In the genomic region with DNA sequence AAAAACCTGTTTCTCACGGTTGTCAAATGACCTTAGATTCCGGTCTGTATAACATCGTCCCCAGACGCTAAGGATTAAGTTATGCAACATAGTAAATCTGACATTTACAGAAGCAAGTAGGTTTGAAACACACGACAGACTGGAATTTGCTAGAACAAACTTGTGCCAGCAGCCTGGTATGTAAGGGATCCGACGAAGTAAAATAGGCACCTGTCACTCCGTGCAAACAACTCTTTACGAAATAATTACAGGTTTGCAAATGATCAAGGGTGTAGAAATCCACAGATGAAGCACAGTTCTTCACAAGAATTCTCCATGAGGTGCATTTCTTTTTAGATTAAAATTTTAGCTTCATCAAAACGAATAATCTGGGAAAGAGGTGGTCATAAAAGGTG, we compare ENCODE assay signal across 8 cellular contexts. TPM values are rescaled to one million over a fixed set of nuclear protein-coding genes. Genes with fewer than 3 reads are reported as not detected.
DNase-seq lines count a peak whose midpoint lies in the region; ATAC-seq and TF ChIP-seq lines count a peak whose summit lies in the region.

No MANE protein-coding gene starts in this region.

- no peaks in the 10 kb centered on the region for H3K27me3 Mint-ChIP-seq in neural progenitor cell (ENCODE audit: insufficient read depth, low read depth)

- no peaks in the 10 kb centered on the region for H3K9me2 ChIP-seq in SK-N-SH

- no peaks in the 10 kb centered on the region for H4K20me1 ChIP-seq in SK-N-SH (ENCODE audit: insufficient read depth)
- no peaks in the 10 kb centered on the region for H4K20me1 ChIP-seq in neural progenitor cell (ENCODE audit: low read depth)

- H3F3A ChIP-seq in SK-N-SH (replicated peaks; ENCODE audit: insufficient read depth) (peaks cover 13% of the 10 kb centered on the region), neural progenitor cell (ENCODE audit: low read depth) (no peaks in the 10 kb centered on the region)

- no peaks in the 10 kb centered on the region; the same call in 1 of the 2 replicates for H3K9me3 ChIP-seq in AG04450 (ENCODE audit: control insufficient read depth, insufficient read depth, low read length)
- no peaks in the 10 kb centered on the region for H3K9me3 ChIP-seq in SK-N-SH
- H3K9me3 ChIP-seq in esophagus (ENCODE audit: control insufficient read depth in 2 of 2, insufficient read depth in 1 of 2, low read depth in 1 of 2, low read length in 1 of 2), result no peaks in the 10 kb centered on the region
- H3K9me3 ChIP-seq in neural progenitor cell (ENCODE audit: low read depth), result no peaks in the 10 kb centered on the region

- H3K9ac ChIP-seq in SK-N-SH (peak overlapping the region; percentile 56), neural progenitor cell (no peak overlapping the region)

- H2AFZ ChIP-seq in SK-N-SH (ENCODE audit: low read depth) (peak overlapping the region; percentile 75), neural progenitor cell (replicated peaks) (peak overlapping the region; percentile 96)

- no peak for TF ChIP-seq EP300 in SK-N-SH (IDR thresholded peaks at IDR 0.05; ENCODE audit: borderline replicate concordance in 1 of 2, low read depth in 1 of 2, low read length in 1 of 2)

- no peaks in the 10 kb centered on the region for H3K9me3 Mint-ChIP-seq in neural progenitor cell

- TF ChIP-seq CTCF in AG04450 (IDR thresholded peaks at IDR 0.05; ENCODE audit: low read depth, low read length) (no peak), SK-N-SH (IDR thresholded peaks at IDR 0.05) (no peak), neural progenitor cell (IDR thresholded peaks at IDR 0.05) (no peak)

- H3K36me3 ChIP-seq in SK-N-SH (replicated peaks in 1 of 2; ENCODE audit: control insufficient read depth in 1 of 2, insufficient read depth in 2 of 2, low read length in 1 of 2) (peaks cover 9 to 26% of the 10 kb centered on the region in 2 experiments), esophagus (ENCODE audit: control insufficient read depth in 2 of 2, insufficient read depth in 2 of 2, low read length in 1 of 2) (no peaks in the 10 kb centered on the region), neural progenitor cell (no peaks in the 10 kb centered on the region)

- H3K4me3 ChIP-seq in AG04450 (ENCODE audit: low read depth, low read length) (peak overlapping the region; percentile 89), SK-N-SH (ENCODE audit: low read depth in 2 of 2, low read length in 1 of 2) (peak overlapping the region; percentile 75 to 84), esophagus (ENCODE audit: low read depth in 1 of 2, low read length in 2 of 2) (peak overlapping the region; percentile 71 to 77), neural progenitor cell (peak overlapping the region; percentile 66)

- POLR2A ChIA-PET in AG04450 (lab: Yijun Ruan, JAX) (interaction anchor here (0.6 kb wide), 1 partner anchor 377 kb away, joined by 3 read pairs; no protein-coding TSS in a partner anchor), SK-N-SH (lab: Yijun Ruan, JAX) (no interaction called here)

- H3K36me3 Mint-ChIP-seq in neural progenitor cell, result peaks cover 8% of the 10 kb centered on the region

- 2% methylated on average over 10 of the region's 10 CpGs for whole genome bisulfite sequencing in SK-N-SH (ENCODE audit: low lambda C conversion rate)
- 2% methylated on average over 10 of the region's 10 CpGs for WGBS in esophagus, 2 donors

- DNase-seq in AG04450 (ENCODE audit: low read depth, low spot score) (no peak), SK-N-SH (no peak), neural progenitor cell (ENCODE audit: low spot score) (peak; percentile 11), NCI-H2227 treated with DMSO at 0.1 percent for 48 hours (lab: John Stamatoyannopoulos, UW) (no peak)
- no peak for DNase-seq in activated effector memory CD4-positive, alpha-beta T cell treated with Interleukin-2 at 50 U/mL for 16 hours

- H3K4me2 ChIP-seq in SK-N-SH (peak overlapping the region; percentile 86), neural progenitor cell (peak overlapping the region; percentile 87)

- no peak for TF ChIP-seq RAD21 in SK-N-SH (IDR thresholded peaks at IDR 0.05; ENCODE audit: low read length)

- CTCF ChIA-PET in AG04450 (lab: Charles Lee), result interaction anchor here (1.0 to 2.4 kb wide), 2 partner anchors 160 to 1125 kb away, joined by 5 to 9 read pairs; no protein-coding TSS in a partner anchor
- CTCF ChIA-PET in SK-N-SH (lab: Yijun Ruan, JAX), result interaction anchor here (1.5 to 1.7 kb wide), 4 partner anchors 10 to 1120 kb away, joined by 3 to 6 read pairs (median 4); no protein-coding TSS in a partner anchor

- peak overlapping the region; percentile 95 for H3K4me3 Mint-ChIP-seq in neural progenitor cell

- H3K27ac Mint-ChIP-seq in neural progenitor cell, result peak overlapping the region; percentile 27

- peaks cover 18% of the 10 kb centered on the region for H3K4me1 Mint-ChIP-seq in neural progenitor cell

- ATAC-seq in GM18907 (IDR thresholded peaks at IDR 0.05; ENCODE audit: unreplicated experiment), result peak; percentile 25
- ATAC-seq in HG03159 (IDR thresholded peaks at IDR 0.05; ENCODE audit: unreplicated experiment), result peak; percentile 4

- H3K27ac ChIP-seq in AG04450 (ENCODE audit: low read depth, low read length), result no peak overlapping the region
- no peak overlapping the region; a peak in 1 of 4 replicates for H3K27ac ChIP-seq in SK-N-SH (ENCODE audit: low read depth in 2 of 2, low read length in 1 of 2)
- H3K27ac ChIP-seq in esophagus (ENCODE audit: low read depth in 2 of 2, low read length in 1 of 2), result peak overlapping the region; percentile 75 to 86
- no peak overlapping the region for H3K27ac ChIP-seq in neural progenitor cell

- H3K79me2 ChIP-seq in SK-N-SH (ENCODE audit: insufficient read depth) (peaks cover 35% of the 10 kb centered on the region), neural progenitor cell (ENCODE audit: low read depth) (no peaks in the 10 kb centered on the region)

- H3K27me3 ChIP-seq in AG04450 (ENCODE audit: control insufficient read depth, insufficient read depth, low read length) (no peaks in the 10 kb centered on the region), SK-N-SH (ENCODE audit: insufficient read depth) (no peaks in the 10 kb centered on the region), esophagus (ENCODE audit: control insufficient read depth in 1 of 2, insufficient read depth in 2 of 2, low read length in 2 of 2) (no peaks in the 10 kb centered on the region), neural progenitor cell (peaks cover 6% of the 10 kb centered on the region)

- peaks cover 6 to 9% of the 10 kb centered on the region in 2 experiments; a peak in 2 of 4 replicates for H3K4me1 ChIP-seq in SK-N-SH (ENCODE audit: control insufficient read depth in 1 of 2, insufficient read depth in 2 of 2, low read depth in 1 of 2, low read length in 1 of 2)
- H3K4me1 ChIP-seq in esophagus (ENCODE audit: control insufficient read depth in 2 of 2, insufficient read depth in 2 of 2, low read length in 1 of 2), result no peaks in the 10 kb centered on the region
- peaks cover 15% of the 10 kb centered on the region for H3K4me1 ChIP-seq in neural progenitor cell

TF ChIP-seq in SK-N-SH, 30 proteins besides CTCF, POLR2A, EP300 and RAD21:
- TF ChIP-seq SMC3 (IDR thresholded peaks at IDR 0.05; ENCODE audit: low read depth, low read length) (no peak), SIN3A (IDR thresholded peaks at IDR 0.05; ENCODE audit: borderline replicate concordance, low read depth, low read length) (0 out of 2 replicates have a peak, but pooled peaks have one; percentile 14)

RNA-seq across cellular contexts. Expression of gene MOCS2, which starts 0.5 kb away (rescaled TPM):
- polyA plus RNA-seq in AG04450 (2011; rRNA removed) (53.3 and 79.6 TPM in 2 replicates), SK-N-SH (2012; rRNA removed) (26.4 and 35.2 TPM in 2 replicates), esophagus (10 to 100 TPM; 29.6 to 55.2 TPM)
- polyA minus RNA-seq in AG04450 (2011; rRNA and poly(A)+ RNA removed), result 13.0 and 19.1 TPM in 2 replicates
- 42.3 and 56.5 TPM in 2 replicates for polyA plus RNA-seq in SK-N-SH (2012; cell fraction: cytosol; rRNA removed)
- polyA plus RNA-seq in SK-N-SH (2012; cell fraction: nucleus; rRNA removed), result 8.4 and 15.1 TPM in 2 replicates
- total RNA-seq in neural progenitor cell (ENCODE audit: low replicate concordance), result 29.9 and 34.7 TPM in 2 replicates

Comparison
In these comparisons a context has a peak if more than half of its experiments do, and no peak if none do; other contexts are left out.
1. H3K27ac ChIP-seq: peak in esophagus (2 of 2); none in AG04450 (single experiment), SK-N-SH (0 of 2) and neural progenitor cell (single experiment).
2. Peak in every context shown above with its lines, with median percentiles within 50 percentile points of each other: H3K4me3 ChIP-seq.